27 cellular contexts compared by ENCODE assay signal in genomic region chr9:100989731-100990130, GRCh38. TPM values are rescaled to one million over a fixed set of nuclear protein-coding genes. Genes with fewer than 3 reads are reported as not detected.
DNase-seq lines count a peak whose midpoint lies in the region; ATAC-seq and TF ChIP-seq lines count a peak whose summit lies in the region.
"Had no signal": no experiment of that assay in that cellular context is flagged by ENCODE, and none has a peak within 500 bp of the region (broad histone marks: within the 10 kb centered on the region; RNA-seq: fewer than 3 reads in every experiment).

No MANE protein-coding gene starts in this region.

- intact Hi-C loops in left lung (cut with DNase I) = no loop called here

- H3K4me1 Mint-ChIP-seq in WTC11 = peaks cover 26% of the 10 kb centered on the region
- H3K4me1 Mint-ChIP-seq: CD14-positive monocyte; CD4-positive, alpha-beta memory T cell; CD4-positive, CD25-positive, alpha-beta regulatory T cell; CD8-positive, alpha-beta memory T cell had no signal

- no peaks in the 10 kb centered on the region for H3K27me3 ChIP-seq in left lung
- no peaks in the 10 kb centered on the region for H3K27me3 ChIP-seq in lung (ENCODE audit: control insufficient read depth, insufficient read depth)
- H3K27me3 ChIP-seq: BE2C, BLaER1 had no signal

- H3K36me3 ChIP-seq in left lung = no peaks in the 10 kb centered on the region
- no peaks in the 10 kb centered on the region for H3K36me3 ChIP-seq in lung (ENCODE audit: control insufficient read depth in 2 of 2, insufficient read depth in 2 of 2, low read length in 2 of 2)
- H3K36me3 ChIP-seq: BE2C, BLaER1 had no signal

- H3K27ac ChIP-seq in left lung (no peak overlapping the region), lung (ENCODE audit: low read depth in 1 of 2, low read length in 1 of 2) (no peak overlapping the region), caudate nucleus (ENCODE audit: low read depth, low read length) (no peak overlapping the region)
- H3K27ac ChIP-seq: BLaER1 had no signal

- TF ChIP-seq CTCF in WTC11 (IDR thresholded peaks at IDR 0.05) (no peak), left lung (IDR thresholded peaks at IDR 0.05) (no peak), lung (IDR thresholded peaks at IDR 0.05; ENCODE audit: control extremely low read depth, extremely low read depth) (no peak)

- H3K9me3 Mint-ChIP-seq in WTC11 = peaks cover 6% of the 10 kb centered on the region; the same call in 1 of the 2 replicates
- H3K9me3 Mint-ChIP-seq: CD8-positive, alpha-beta memory T cell had no signal

- DNase-seq in WTC11 (ENCODE audit: low spot score) (no peak), left lung (no peak), lung (ENCODE audit: low spot score) (no peak), middle frontal gyrus (ENCODE audit: extremely low spot score, low spot score) (no peak), caudate nucleus (lab: John Stamatoyannopoulos, UW) (no peak)
- DNase-seq in stimulated activated CD4-positive, alpha-beta T cell treated with anti-CD3 and anti-CD28 coated beads, Interleukin-2, amount 100 ng/mL, for 48 hours = no peak
- DNase-seq: 8988T; ACHN; BE2C; C1 segment of cervical spinal cord; CD4-positive, alpha-beta memory T cell; CD4-positive, CD25-positive, alpha-beta regulatory T cell; CD8-positive, alpha-beta memory T cell; COR-L47; DMS153; DMS53; DMS79; DND-41; EL; GDM1 had no signal

- POLR2A ChIA-PET in WTC11 (lab: Charles Lee) = no interaction called here

- H3K4me1 ChIP-seq in left lung = no peaks in the 10 kb centered on the region
- peaks cover 0 to 1% of the 10 kb centered on the region in 2 donors for H3K4me1 ChIP-seq in lung (ENCODE audit: control insufficient read depth in 2 of 2, insufficient read depth in 2 of 2, low read length in 2 of 2)
- H3K4me1 ChIP-seq: BE2C, BLaER1 had no signal

- no peak for ATAC-seq in WTC11
- ATAC-seq in left lung = peak; percentile 90
- peak; percentile 80 for ATAC-seq in lung (ENCODE audit: insufficient read depth, low FRiP score)
- ATAC-seq: GM12878 had no signal

- WGBS in lung, 2 donors = 28 to 45% methylated on average over 1 of the region's 1 CpG

- H3K27me3 Mint-ChIP-seq in WTC11 (ENCODE audit: low read depth) = no peaks in the 10 kb centered on the region
- H3K27me3 Mint-ChIP-seq: CD4-positive, alpha-beta memory T cell; CD4-positive, CD25-positive, alpha-beta regulatory T cell; CD8-positive, alpha-beta memory T cell had no signal

- H3K9me3 ChIP-seq in left lung = peaks cover 0 to 4% of the 10 kb centered on the region in 2 donors
- peaks cover 0 to 3% of the 10 kb centered on the region in 2 donors for H3K9me3 ChIP-seq in lung (ENCODE audit: control insufficient read depth in 2 of 2, insufficient read depth in 1 of 2, low read length in 1 of 2)
- H3K9me3 ChIP-seq: BE2C, BLaER1 had no signal

- no peaks in the 10 kb centered on the region for H3K36me3 Mint-ChIP-seq in WTC11
- H3K36me3 Mint-ChIP-seq: CD14-positive monocyte; CD4-positive, alpha-beta memory T cell; CD4-positive, CD25-positive, alpha-beta regulatory T cell; CD8-positive, alpha-beta memory T cell had no signal

- no peak overlapping the region for H3K4me3 Mint-ChIP-seq in WTC11
- H3K4me3 Mint-ChIP-seq: CD14-positive monocyte; CD4-positive, alpha-beta memory T cell; CD4-positive, CD25-positive, alpha-beta regulatory T cell; CD8-positive, alpha-beta memory T cell had no signal

- no peak overlapping the region for H3K4me3 ChIP-seq in left lung
- H3K4me3 ChIP-seq in lung = no peak overlapping the region
- H3K4me3 ChIP-seq: BLaER1, GM12878 had no signal

- H3K27ac Mint-ChIP-seq in WTC11 = peak overlapping the region; percentile 57; the same call in 1 of the 2 replicates
- H3K27ac Mint-ChIP-seq: CD14-positive monocyte; CD4-positive, alpha-beta memory T cell; CD4-positive, CD25-positive, alpha-beta regulatory T cell; CD8-positive, alpha-beta memory T cell had no signal

- CTCF ChIA-PET in WTC11 (lab: Charles Lee) = no interaction called here

TF ChIP-seq in WTC11, 78 proteins besides CTCF, POLR2A, EP300 and RAD21:
- no peak for TF ChIP-seq ZNF121 (CRISPR knock-in tag; IDR thresholded peaks at IDR 0.05)
- TF ChIP-seq ZBTB43 (CRISPR knock-in tag; IDR thresholded peaks at IDR 0.05) = no peak
- TF ChIP-seq FOXJ3 (CRISPR knock-in tag; IDR thresholded peaks at IDR 0.05; ENCODE audit: borderline replicate concordance) = no peak
- TF ChIP-seq ZMAT4 (CRISPR knock-in tag; IDR thresholded peaks at IDR 0.05) = no peak
- TF ChIP-seq STAT6 (CRISPR knock-in tag; conservative IDR thresholded peaks at IDR 0.05; ENCODE audit: low read depth) = no peak
- no peak for TF ChIP-seq USF2 (CRISPR knock-in tag; IDR thresholded peaks at IDR 0.05)
- TF ChIP-seq ZNF425 (CRISPR knock-in tag; conservative IDR thresholded peaks at IDR 0.05) = no peak
- no peak for TF ChIP-seq MYBL2 (CRISPR knock-in tag; IDR thresholded peaks at IDR 0.05)
- TF ChIP-seq E2F1 (CRISPR knock-in tag; IDR thresholded peaks at IDR 0.05) = no peak
- no peak for TF ChIP-seq HMGA2 (CRISPR knock-in tag; IDR thresholded peaks at IDR 0.05)
- TF ChIP-seq ZNF671 (CRISPR knock-in tag; IDR thresholded peaks at IDR 0.05) = no peak

RNA-seq across cellular contexts. Expression of gene PLPPR1, which starts 38.8 kb away (rescaled TPM):
- total RNA-seq in WTC11 (2021) (0.44 to 1.5 TPM (median 0.71 TPM) in 3 replicates), left lung (1 to 10 TPM; 1.6 to 1.9 TPM), lung (1 to 10 TPM; 5.9 to 8.4 TPM)
- polyA plus RNA-seq in lung = 1 to 10 TPM in 1 of 2 donors, under 1 TPM in 1; 0.91 to 1.4 TPM
- total RNA-seq: A673; CD4-positive, alpha-beta memory T cell; CD4-positive, CD25-positive, alpha-beta regulatory T cell; CD8-positive, alpha-beta memory T cell; Daoy; G401; GM12878 had no signal
- polyA plus RNA-seq: AG04450; CD14-positive monocyte; CD4-positive, alpha-beta memory T cell; CD4-positive, CD25-positive, alpha-beta regulatory T cell; CD8-positive, alpha-beta memory T cell had no signal
